In the genomic region with DNA sequence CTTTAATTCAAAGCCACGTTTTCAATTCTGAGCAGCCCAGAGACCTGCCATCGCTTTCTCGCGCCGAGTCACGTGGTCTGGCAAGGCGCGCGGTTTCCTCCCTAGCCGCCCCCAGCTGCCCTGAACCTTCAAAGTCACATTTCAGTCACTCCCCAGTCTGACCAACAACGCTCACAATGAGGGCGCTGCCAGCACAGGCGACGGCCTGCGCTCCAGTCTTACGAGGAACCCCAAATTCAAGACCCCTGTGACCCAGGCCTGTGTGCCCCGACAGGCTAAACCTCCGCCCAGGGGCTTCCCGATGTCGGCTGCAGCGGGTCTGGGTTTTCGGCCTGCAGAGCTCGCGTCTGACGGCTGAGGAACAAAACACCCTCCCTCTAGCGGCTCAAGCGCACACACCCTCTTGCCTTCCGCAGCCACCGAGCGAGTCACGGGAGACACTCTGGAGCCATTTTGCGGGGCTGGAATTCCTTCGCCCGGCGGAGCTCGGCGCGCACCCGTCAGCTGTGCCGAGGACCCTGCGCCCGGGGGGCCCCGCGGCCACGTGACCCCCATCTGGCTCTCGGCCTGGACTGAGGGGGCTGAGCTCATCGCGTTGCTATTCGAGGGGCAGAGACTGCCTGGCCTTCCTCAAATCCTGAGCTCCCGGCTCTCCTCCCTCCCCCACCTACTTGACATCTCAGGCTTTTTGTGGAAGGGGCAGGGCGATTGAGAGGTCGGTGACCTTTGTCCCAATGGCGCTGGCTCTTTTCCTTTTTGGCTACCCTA, we compare ENCODE assay signal across 1 cellular context.
TF ChIP-seq lines count a peak whose summit lies in the region.

No MANE protein-coding gene starts in this region.

TF ChIP-seq in WTC11, 78 proteins besides CTCF, POLR2A, EP300 and RAD21 (continued from another document):
- TF ChIP-seq ETV6 (CRISPR knock-in tag; IDR thresholded peaks at IDR 0.05) (peak; percentile 76; the same call in 1 of the 2 replicates), FOXK1 (CRISPR knock-in tag; IDR thresholded peaks at IDR 0.05) (peak; percentile 35; the same call in 1 of the 2 replicates), TEAD4 (CRISPR knock-in tag; IDR thresholded peaks at IDR 0.05) (peak; percentile 43; the same call in 1 of the 2 replicates), USF2 (CRISPR knock-in tag; IDR thresholded peaks at IDR 0.05) (peak; percentile 92), ZNF416 (CRISPR knock-in tag; IDR thresholded peaks at IDR 0.05) (peak; percentile 77), ZBTB21 (CRISPR knock-in tag; IDR thresholded peaks at IDR 0.05; ENCODE audit: borderline replicate concordance) (peak; percentile 74; the same call in 1 of the 2 replicates), PRRX2 (CRISPR knock-in tag; IDR thresholded peaks at IDR 0.05) (no peak), ZNF263 (CRISPR knock-in tag; IDR thresholded peaks at IDR 0.05; ENCODE audit: low read depth) (peak; percentile 30; the same call in 1 of the 2 replicates), ZSCAN18 (CRISPR knock-in tag; IDR thresholded peaks at IDR 0.05) (no peak), ZNF396 (CRISPR knock-in tag; IDR thresholded peaks at IDR 0.05; ENCODE audit: borderline replicate concordance) (no peak), SP1 (CRISPR knock-in tag; conservative IDR thresholded peaks at IDR 0.05) (peak; percentile 56), JUN (CRISPR knock-in tag; IDR thresholded peaks at IDR 0.05) (0 out of 2 replicates have a peak, but pooled peaks have one; percentile 24), EMX1 (CRISPR knock-in tag; IDR thresholded peaks at IDR 0.05) (0 out of 2 replicates have a peak, but pooled peaks have one; percentile 76), ZNF317 (CRISPR knock-in tag; IDR thresholded peaks at IDR 0.05; ENCODE audit: borderline replicate concordance, low read depth) (0 out of 2 replicates have a peak, but pooled peaks have one; percentile 19)
- TF ChIP-seq, protein P1, sequence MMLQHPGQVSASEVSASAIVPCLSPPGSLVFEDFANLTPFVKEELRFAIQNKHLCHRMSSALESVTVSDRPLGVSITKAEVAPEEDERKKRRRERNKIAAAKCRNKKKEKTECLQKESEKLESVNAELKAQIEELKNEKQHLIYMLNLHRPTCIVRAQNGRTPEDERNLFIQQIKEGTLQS (CRISPR knock-in tag; conservative IDR thresholded peaks at IDR 0.05): no peak; the same call in 1 of the 2 replicates
- TF ChIP-seq, protein P2, sequence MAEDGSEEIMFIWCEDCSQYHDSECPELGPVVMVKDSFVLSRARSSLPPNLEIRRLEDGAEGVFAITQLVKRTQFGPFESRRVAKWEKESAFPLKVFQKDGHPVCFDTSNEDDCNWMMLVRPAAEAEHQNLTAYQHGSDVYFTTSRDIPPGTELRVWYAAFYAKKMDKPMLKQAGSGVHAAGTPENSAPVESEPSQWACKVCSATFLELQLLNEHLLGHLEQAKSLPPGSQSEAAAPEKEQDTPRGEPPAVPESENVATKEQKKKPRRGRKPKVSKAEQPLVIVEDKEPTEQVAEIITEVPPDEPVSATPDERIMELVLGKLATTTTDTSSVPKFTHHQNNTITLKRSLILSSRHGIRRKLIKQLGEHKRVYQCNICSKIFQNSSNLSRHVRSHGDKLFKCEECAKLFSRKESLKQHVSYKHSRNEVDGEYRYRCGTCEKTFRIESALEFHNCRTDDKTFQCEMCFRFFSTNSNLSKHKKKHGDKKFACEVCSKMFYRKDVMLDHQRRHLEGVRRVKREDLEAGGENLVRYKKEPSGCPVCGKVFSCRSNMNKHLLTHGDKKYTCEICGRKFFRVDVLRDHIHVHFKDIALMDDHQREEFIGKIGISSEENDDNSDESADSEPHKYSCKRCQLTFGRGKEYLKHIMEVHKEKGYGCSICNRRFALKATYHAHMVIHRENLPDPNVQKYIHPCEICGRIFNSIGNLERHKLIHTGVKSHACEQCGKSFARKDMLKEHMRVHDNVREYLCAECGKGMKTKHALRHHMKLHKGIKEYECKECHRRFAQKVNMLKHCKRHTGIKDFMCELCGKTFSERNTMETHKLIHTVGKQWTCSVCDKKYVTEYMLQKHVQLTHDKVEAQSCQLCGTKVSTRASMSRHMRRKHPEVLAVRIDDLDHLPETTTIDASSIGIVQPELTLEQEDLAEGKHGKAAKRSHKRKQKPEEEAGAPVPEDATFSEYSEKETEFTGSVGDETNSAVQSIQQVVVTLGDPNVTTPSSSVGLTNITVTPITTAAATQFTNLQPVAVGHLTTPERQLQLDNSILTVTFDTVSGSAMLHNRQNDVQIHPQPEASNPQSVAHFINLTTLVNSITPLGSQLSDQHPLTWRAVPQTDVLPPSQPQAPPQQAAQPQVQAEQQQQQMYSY (CRISPR knock-in tag; IDR thresholded peaks at IDR 0.05): no peak
- TF ChIP-seq, protein P3, sequence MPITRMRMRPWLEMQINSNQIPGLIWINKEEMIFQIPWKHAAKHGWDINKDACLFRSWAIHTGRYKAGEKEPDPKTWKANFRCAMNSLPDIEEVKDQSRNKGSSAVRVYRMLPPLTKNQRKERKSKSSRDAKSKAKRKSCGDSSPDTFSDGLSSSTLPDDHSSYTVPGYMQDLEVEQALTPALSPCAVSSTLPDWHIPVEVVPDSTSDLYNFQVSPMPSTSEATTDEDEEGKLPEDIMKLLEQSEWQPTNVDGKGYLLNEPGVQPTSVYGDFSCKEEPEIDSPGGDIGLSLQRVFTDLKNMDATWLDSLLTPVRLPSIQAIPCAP (CRISPR knock-in tag; IDR thresholded peaks at IDR 0.05): 0 out of 2 replicates have a peak, but pooled peaks have one; percentile 69
